In the genomic region with DNA sequence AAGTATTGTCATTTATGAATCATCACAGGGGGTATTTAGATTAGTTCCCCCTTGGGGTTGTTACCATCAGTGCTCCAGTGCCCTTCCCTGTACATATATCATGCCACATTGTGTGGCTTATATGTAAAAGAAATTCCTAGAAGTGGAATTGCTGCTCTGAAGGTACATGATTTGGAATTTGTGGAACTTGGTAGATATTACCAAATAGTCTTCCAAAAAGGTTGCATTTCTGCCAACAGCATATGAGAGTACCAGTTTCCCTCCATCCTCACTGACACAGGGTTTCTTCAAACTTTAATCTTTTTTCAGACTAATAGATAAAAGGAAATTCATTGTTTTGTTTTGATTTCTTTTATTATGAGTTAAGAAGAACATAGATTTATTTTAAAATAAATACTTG, we compare ENCODE assay signal across 12 cellular contexts. TPM values are rescaled to one million over a fixed set of nuclear protein-coding genes. Genes with fewer than 3 reads are reported as not detected.
DNase-seq lines count a peak whose midpoint lies in the region; ATAC-seq and TF ChIP-seq lines count a peak whose summit lies in the region.
"Had no signal": no experiment of that assay in that cellular context is flagged by ENCODE, and none has a peak within 500 bp of the region (broad histone marks: within the 10 kb centered on the region; RNA-seq: fewer than 3 reads in every experiment).

No MANE protein-coding gene starts in this region.

- H3K27ac ChIP-seq in HUES48 (ENCODE audit: low read depth, low read length) = no peak overlapping the region
- H3K27ac ChIP-seq in mammary epithelial cell (ENCODE audit: insufficient read depth, low read depth, low read length) = peak overlapping the region; percentile 99
- peak overlapping the region; percentile 76 for H3K27ac ChIP-seq in lower lobe of right lung
- H3K27ac ChIP-seq in substantia nigra (ENCODE audit: low read depth, low read length, poor library complexity, severe bottlenecking) = peak overlapping the region; percentile 79
- peak overlapping the region in 1 of 2 donors; percentile 78 for H3K27ac ChIP-seq in aorta (ENCODE audit: low read depth in 1 of 2, low read length in 2 of 2)

- peak overlapping the region; percentile 77 for H3K4me2 ChIP-seq in mammary epithelial cell (ENCODE audit: insufficient read depth, low read depth, low read length)

- no peak for ATAC-seq in lower lobe of right lung
- no peak for ATAC-seq in aorta (ENCODE audit: low FRiP score)
- no peak for ATAC-seq in GM19467 (IDR thresholded peaks at IDR 0.05; ENCODE audit: unreplicated experiment)

- H3K4me1 ChIP-seq in HUES48 (ENCODE audit: control insufficient read depth, insufficient read depth, low read length) (peaks cover 26% of the 10 kb centered on the region), mammary epithelial cell (ENCODE audit: insufficient read depth, low read length) (peaks cover 21% of the 10 kb centered on the region), lower lobe of right lung (peaks cover 17% of the 10 kb centered on the region), aorta (ENCODE audit: control insufficient read depth in 1 of 2, insufficient read depth in 2 of 2, low read length in 2 of 2) (peaks cover 1 to 3% of the 10 kb centered on the region in 2 donors)

- H3K36me3 ChIP-seq in HUES48 (ENCODE audit: control insufficient read depth, insufficient read depth, low read length) = 0 out of 2 replicates have a peak, but pooled peaks cover under 1% of the 10 kb centered on the region
- no peaks in the 10 kb centered on the region for H3K36me3 ChIP-seq in mammary epithelial cell (ENCODE audit: insufficient read depth, low read length)
- peaks cover 15% of the 10 kb centered on the region for H3K36me3 ChIP-seq in lower lobe of right lung
- peaks cover 0 to 1% of the 10 kb centered on the region in 2 donors for H3K36me3 ChIP-seq in aorta (ENCODE audit: control insufficient read depth in 1 of 2, insufficient read depth in 2 of 2, low read length in 1 of 2)

- dilution Hi-C loops in mammary epithelial cell (cut with HindIII; ENCODE audit: low sequenced_read_pairs) = no loop called here

- no peak for TF ChIP-seq CTCF in mammary epithelial cell (conservative IDR thresholded peaks at IDR 0.05 in 1 of 2, IDR thresholded peaks at IDR 0.05 in 1 of 2; ENCODE audit: extremely low read depth in 1 of 2, insufficient read depth in 1 of 2, low read depth in 1 of 2, low read length in 2 of 2)
- TF ChIP-seq CTCF in lower lobe of right lung (IDR thresholded peaks at IDR 0.05) = no peak

- H3K9me3 ChIP-seq in HUES48 (ENCODE audit: control insufficient read depth, insufficient read depth, low read length) (no peaks in the 10 kb centered on the region), mammary epithelial cell (replicated peaks; ENCODE audit: insufficient read depth, low read length) (no peaks in the 10 kb centered on the region), lower lobe of right lung (no peaks in the 10 kb centered on the region), aorta (ENCODE audit: control insufficient read depth, low read length) (no peaks in the 10 kb centered on the region)

- CTCF ChIA-PET in mammary epithelial cell (lab: Charles Lee; ENCODE audit: low non-redundant PET) = no interaction called here

- no peak overlapping the region for H2AFZ ChIP-seq in mammary epithelial cell (ENCODE audit: low read depth, low read length)

- BruUV-seq in mammary epithelial cell (replicated peaks; lab: Mats Ljungman, UMichigan) = no TSS peak

- no peaks in the 10 kb centered on the region for H4K20me1 ChIP-seq in mammary epithelial cell (ENCODE audit: insufficient read depth, low read length)

- intact Hi-C loops in mammary epithelial cell (cut with micrococcal nuclease) (no loop called here), lower lobe of right lung (cut with DNase I) (no loop called here), aorta (cut with DNase I) (no loop called here)

- DNase-seq in mammary epithelial cell (no peak), lower lobe of right lung (no peak), substantia nigra (lab: John Stamatoyannopoulos, UW) (no peak), hepatic stellate cell (ENCODE audit: low spot score) (no peak), aorta (no peak), CD1c-positive myeloid dendritic cell (ENCODE audit: extremely low spot score) (no peak)
- DNase-seq: activated B cell treated with CpG ODN at 0.5 μM for 24 hours, nephron progenitor cell had no signal

- H3K4me3 ChIP-seq in HUES48 (ENCODE audit: low read depth, low read length) (no peak overlapping the region), mammary epithelial cell (replicated peaks in 1 of 3; ENCODE audit: insufficient read depth in 1 of 3, low read depth in 2 of 3, low read length in 3 of 3) (peak overlapping the region in 1 of 3 experiments; percentile 29), lower lobe of right lung (no peak overlapping the region), aorta (ENCODE audit: low read length in 2 of 2) (no peak overlapping the region)

- no peaks in the 10 kb centered on the region for H3K79me2 ChIP-seq in mammary epithelial cell (ENCODE audit: insufficient read depth, low read length)

- in situ Hi-C loops in mammary epithelial cell (cut with MboI; ENCODE audit: low sequenced_read_pairs in 2 of 2) = no loop called here

- H3K27me3 ChIP-seq in HUES48 (ENCODE audit: control insufficient read depth, insufficient read depth, low read length) (no peaks in the 10 kb centered on the region), mammary epithelial cell (ENCODE audit: insufficient read depth, low read length) (no peaks in the 10 kb centered on the region), lower lobe of right lung (ENCODE audit: low read depth) (no peaks in the 10 kb centered on the region), aorta (ENCODE audit: control insufficient read depth in 1 of 2, insufficient read depth in 2 of 2, low read length in 1 of 2) (no peaks in the 10 kb centered on the region)

- peak overlapping the region; percentile 3; the same call in 1 of the 2 replicates for H3K9ac ChIP-seq in HUES48 (ENCODE audit: low read depth, low read length)
- H3K9ac ChIP-seq in mammary epithelial cell (ENCODE audit: insufficient read depth, low read length) = peak overlapping the region; percentile 10

RNA-seq across cellular contexts. Expression of a gene that starts 41.3 kb away (rescaled TPM):
- total RNA-seq in mammary epithelial cell (1 to 10 TPM in 1 of 2 donors, under 1 TPM in 1; 0.67 to 2.6 TPM), lower lobe of right lung (1.3 TPM), aorta (under 1 TPM in 1 of 2 donors, not detected in 1; 0.72 TPM)
- polyA plus RNA-seq in mammary epithelial cell (0.69 TPM), aorta (not detected)
- not detected for polyA minus RNA-seq in mammary epithelial cell
- total RNA-seq: activated B cell treated with CpG ODN at 0.5 μM for 24 hours; activated T-helper 2 cell treated with anti-CD3 and anti-CD28 coated beads, Interferon-gamma antibody, Interleukin-2, Interleukin-4, amounts not matched to agents 10 μg/mL and 5 μg/mL and 100 μg/mL, durations not matched to agents 14 hours and 24 hours and 36 hours; ureter had no signal
